2 cellular contexts compared by ENCODE assay signal in genomic region chr18:77047803-77048419, GRCh38.
TF ChIP-seq lines count a peak whose summit lies in the region.

No MANE protein-coding gene starts in this region.

TF ChIP-seq in A549, 52 proteins besides CTCF, POLR2A, EP300 and RAD21 (continued from another document):
- TF ChIP-seq ELK1 (IDR thresholded peaks at IDR 0.05; ENCODE audit: low read depth, low read length) (no peak), NPAS2 (CRISPR knock-in tag; IDR thresholded peaks at IDR 0.05; ENCODE audit: borderline replicate concordance) (no peak), CHD4 (IDR thresholded peaks at IDR 0.05; ENCODE audit: borderline replicate concordance) (no peak), E2F6 (IDR thresholded peaks at IDR 0.05; ENCODE audit: borderline replicate concordance, low read depth) (no peak)

TF ChIP-seq in WTC11, 78 proteins besides CTCF, POLR2A, EP300 and RAD21 (continued from another document):
- TF ChIP-seq AR (CRISPR knock-in tag; IDR thresholded peaks at IDR 0.05) (no peak), E2F1 (CRISPR knock-in tag; IDR thresholded peaks at IDR 0.05) (no peak), STAT6 (CRISPR knock-in tag; conservative IDR thresholded peaks at IDR 0.05; ENCODE audit: low read depth) (no peak)
TF ChIP-seq in WTC11: peak in this region for 0.
